Comparison of ENCODE assay signal across 1 cellular context in genomic region chr1:52033190-52034049, GRCh38.
TF ChIP-seq lines count a peak whose summit lies in the region.

A gene with protein sequence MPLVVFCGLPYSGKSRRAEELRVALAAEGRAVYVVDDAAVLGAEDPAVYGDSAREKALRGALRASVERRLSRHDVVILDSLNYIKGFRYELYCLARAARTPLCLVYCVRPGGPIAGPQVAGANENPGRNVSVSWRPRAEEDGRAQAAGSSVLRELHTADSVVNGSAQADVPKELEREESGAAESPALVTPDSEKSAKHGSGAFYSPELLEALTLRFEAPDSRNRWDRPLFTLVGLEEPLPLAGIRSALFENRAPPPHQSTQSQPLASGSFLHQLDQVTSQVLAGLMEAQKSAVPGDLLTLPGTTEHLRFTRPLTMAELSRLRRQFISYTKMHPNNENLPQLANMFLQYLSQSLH (minus strand): TSS chr1:52033810. CDS start chr1:52033761, 49 bp downstream.

TF ChIP-seq in H1, 55 proteins besides CTCF, POLR2A, EP300 and RAD21 (continued from another document):
- TF ChIP-seq ZNF274 (IDR thresholded peaks at IDR 0.05; ENCODE audit: borderline replicate concordance, extremely low read depth, low read length) (no peak), EGR1 (IDR thresholded peaks at IDR 0.05; ENCODE audit: borderline replicate concordance, low read depth, low read length) (no peak; the same call in 1 of the 2 replicates), CTBP2 (IDR thresholded peaks at IDR 0.05; ENCODE audit: borderline replicate concordance, insufficient read depth, insufficient read length, low read length) (no peak), CHD1 (IDR thresholded peaks at IDR 0.05; ENCODE audit: low read depth, low read length) (no peak), GTF2F1 (IDR thresholded peaks at IDR 0.05; ENCODE audit: borderline replicate concordance, low read depth, low read length) (no peak; the same call in 1 of the 2 replicates), SIN3A (conservative IDR thresholded peaks at IDR 0.05 in 1 of 2, IDR thresholded peaks at IDR 0.05 in 1 of 2; ENCODE audit: low read depth in 1 of 2, low read length in 2 of 2) (peak; percentile 90 to 91; a peak in 2 of 4 replicates), ASH2L (IDR thresholded peaks at IDR 0.05; ENCODE audit: low read length) (peak; percentile 91), CEBPB (IDR thresholded peaks at IDR 0.05; ENCODE audit: low read depth, low read length) (no peak), TCF12 (IDR thresholded peaks at IDR 0.05; ENCODE audit: low read depth, low read length) (no peak), SAP30 (IDR thresholded peaks at IDR 0.05; ENCODE audit: insufficient read depth, insufficient replicate concordance, low read length) (no peak), KDM4A (IDR thresholded peaks at IDR 0.05; ENCODE audit: low read depth, low read length, severe bottlenecking) (peak; percentile 90), EZH2 (IDR thresholded peaks at IDR 0.05; ENCODE audit: low read depth, low read length, severe bottlenecking) (no peak), FOSL1 (IDR thresholded peaks at IDR 0.05; ENCODE audit: insufficient read depth, low read depth, low read length) (no peak), SIRT6 (IDR thresholded peaks at IDR 0.05; ENCODE audit: low read length) (no peak), CBX5 (IDR thresholded peaks at IDR 0.05; ENCODE audit: low read depth, low read length) (no peak), POU5F1 (IDR thresholded peaks at IDR 0.05; ENCODE audit: low read depth, low read length) (no peak), RNF2 (IDR thresholded peaks at IDR 0.05; ENCODE audit: borderline replicate concordance, low read depth, low read length, missing control alignments, poor library complexity, severe bottlenecking) (no peak), HDAC2 (IDR thresholded peaks at IDR 0.05; ENCODE audit: borderline replicate concordance in 1 of 2, low read depth in 2 of 2, low read length in 2 of 2) (peak in 1 of 2 experiments; percentile 92; a peak in 2 of 4 replicates), PHF8 (conservative IDR thresholded peaks at IDR 0.05; ENCODE audit: low read depth, low read length) (peak; percentile 77), CBX8 (IDR thresholded peaks at IDR 0.05; ENCODE audit: borderline replicate concordance, low read depth, low read length) (no peak), JUND (IDR thresholded peaks at IDR 0.05; ENCODE audit: low read length) (no peak), HDAC6 (IDR thresholded peaks at IDR 0.05; ENCODE audit: low read depth, low read length) (no peak), RFX5 (IDR thresholded peaks at IDR 0.05; ENCODE audit: borderline replicate concordance, low read depth, low read length) (no peak), USF2 (IDR thresholded peaks at IDR 0.05; ENCODE audit: low read length) (no peak), RXRA (IDR thresholded peaks at IDR 0.05; ENCODE audit: insufficient read depth, low read depth, low read length) (no peak), SP2 (IDR thresholded peaks at IDR 0.05; ENCODE audit: low read length) (no peak), KDM5A (IDR thresholded peaks at IDR 0.05; ENCODE audit: low read length) (peak; percentile 63; the same call in 1 of the 2 replicates), SIX5 (IDR thresholded peaks at IDR 0.05; ENCODE audit: low read depth, low read length) (no peak), KDM1A (IDR thresholded peaks at IDR 0.05; ENCODE audit: borderline replicate concordance, low read length) (no peak), SP1 (IDR thresholded peaks at IDR 0.05; ENCODE audit: low read depth, low read length) (no peak), TBP (IDR thresholded peaks at IDR 0.05; ENCODE audit: low read depth, low read length) (peak; percentile 32; the same call in 1 of the 2 replicates), BRCA1 (IDR thresholded peaks at IDR 0.05; ENCODE audit: low read depth, low read length) (no peak), SP4 (IDR thresholded peaks at IDR 0.05; ENCODE audit: low read length) (no peak; the same call in 1 of the 2 replicates), SRF (IDR thresholded peaks at IDR 0.05; ENCODE audit: low read depth, low read length) (no peak), YY1 (IDR thresholded peaks at IDR 0.05; ENCODE audit: low read depth, low read length) (peak; percentile 87), TAF1 (IDR thresholded peaks at IDR 0.05; ENCODE audit: low read depth, low read length) (peak; percentile 41), TAF7 (optimal IDR thresholded peaks at IDR 0.05; ENCODE audit: borderline replicate concordance, low read depth, low read length) (no peak), GABPA (IDR thresholded peaks at IDR 0.05; ENCODE audit: borderline replicate concordance, insufficient read depth, low read length) (peak; percentile 88; the same call in 1 of the 2 replicates), NRF1 (IDR thresholded peaks at IDR 0.05; ENCODE audit: low read depth, low read length) (no peak), MAFK (IDR thresholded peaks at IDR 0.05; ENCODE audit: low read depth, low read length) (no peak), E2F6 (IDR thresholded peaks at IDR 0.05) (no peak), JUN (IDR thresholded peaks at IDR 0.05; ENCODE audit: low read depth, low read length) (no peak), NANOG (IDR thresholded peaks at IDR 0.05; ENCODE audit: insufficient read depth, low read depth, low read length, poor library complexity, severe bottlenecking) (no peak), POLR2AphosphoS5 (IDR thresholded peaks at IDR 0.05; ENCODE audit: low read depth, low read length) (peak; percentile 93), CREB1 (IDR thresholded peaks at IDR 0.05) (peak; percentile 82)
- TF ChIP-seq, protein P1, sequence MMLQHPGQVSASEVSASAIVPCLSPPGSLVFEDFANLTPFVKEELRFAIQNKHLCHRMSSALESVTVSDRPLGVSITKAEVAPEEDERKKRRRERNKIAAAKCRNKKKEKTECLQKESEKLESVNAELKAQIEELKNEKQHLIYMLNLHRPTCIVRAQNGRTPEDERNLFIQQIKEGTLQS (IDR thresholded peaks at IDR 0.05; ENCODE audit: insufficient read depth, low read depth, low read length) = no peak
- TF ChIP-seq, protein P2, sequence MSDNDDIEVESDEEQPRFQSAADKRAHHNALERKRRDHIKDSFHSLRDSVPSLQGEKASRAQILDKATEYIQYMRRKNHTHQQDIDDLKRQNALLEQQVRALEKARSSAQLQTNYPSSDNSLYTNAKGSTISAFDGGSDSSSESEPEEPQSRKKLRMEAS (IDR thresholded peaks at IDR 0.05) = peak; percentile 72
- TF ChIP-seq, protein P3, sequence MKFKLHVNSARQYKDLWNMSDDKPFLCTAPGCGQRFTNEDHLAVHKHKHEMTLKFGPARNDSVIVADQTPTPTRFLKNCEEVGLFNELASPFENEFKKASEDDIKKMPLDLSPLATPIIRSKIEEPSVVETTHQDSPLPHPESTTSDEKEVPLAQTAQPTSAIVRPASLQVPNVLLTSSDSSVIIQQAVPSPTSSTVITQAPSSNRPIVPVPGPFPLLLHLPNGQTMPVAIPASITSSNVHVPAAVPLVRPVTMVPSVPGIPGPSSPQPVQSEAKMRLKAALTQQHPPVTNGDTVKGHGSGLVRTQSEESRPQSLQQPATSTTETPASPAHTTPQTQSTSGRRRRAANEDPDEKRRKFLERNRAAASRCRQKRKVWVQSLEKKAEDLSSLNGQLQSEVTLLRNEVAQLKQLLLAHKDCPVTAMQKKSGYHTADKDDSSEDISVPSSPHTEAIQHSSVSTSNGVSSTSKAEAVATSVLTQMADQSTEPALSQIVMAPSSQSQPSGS (IDR thresholded peaks at IDR 0.05; ENCODE audit: low read length) = no peak
- TF ChIP-seq, protein P4, sequence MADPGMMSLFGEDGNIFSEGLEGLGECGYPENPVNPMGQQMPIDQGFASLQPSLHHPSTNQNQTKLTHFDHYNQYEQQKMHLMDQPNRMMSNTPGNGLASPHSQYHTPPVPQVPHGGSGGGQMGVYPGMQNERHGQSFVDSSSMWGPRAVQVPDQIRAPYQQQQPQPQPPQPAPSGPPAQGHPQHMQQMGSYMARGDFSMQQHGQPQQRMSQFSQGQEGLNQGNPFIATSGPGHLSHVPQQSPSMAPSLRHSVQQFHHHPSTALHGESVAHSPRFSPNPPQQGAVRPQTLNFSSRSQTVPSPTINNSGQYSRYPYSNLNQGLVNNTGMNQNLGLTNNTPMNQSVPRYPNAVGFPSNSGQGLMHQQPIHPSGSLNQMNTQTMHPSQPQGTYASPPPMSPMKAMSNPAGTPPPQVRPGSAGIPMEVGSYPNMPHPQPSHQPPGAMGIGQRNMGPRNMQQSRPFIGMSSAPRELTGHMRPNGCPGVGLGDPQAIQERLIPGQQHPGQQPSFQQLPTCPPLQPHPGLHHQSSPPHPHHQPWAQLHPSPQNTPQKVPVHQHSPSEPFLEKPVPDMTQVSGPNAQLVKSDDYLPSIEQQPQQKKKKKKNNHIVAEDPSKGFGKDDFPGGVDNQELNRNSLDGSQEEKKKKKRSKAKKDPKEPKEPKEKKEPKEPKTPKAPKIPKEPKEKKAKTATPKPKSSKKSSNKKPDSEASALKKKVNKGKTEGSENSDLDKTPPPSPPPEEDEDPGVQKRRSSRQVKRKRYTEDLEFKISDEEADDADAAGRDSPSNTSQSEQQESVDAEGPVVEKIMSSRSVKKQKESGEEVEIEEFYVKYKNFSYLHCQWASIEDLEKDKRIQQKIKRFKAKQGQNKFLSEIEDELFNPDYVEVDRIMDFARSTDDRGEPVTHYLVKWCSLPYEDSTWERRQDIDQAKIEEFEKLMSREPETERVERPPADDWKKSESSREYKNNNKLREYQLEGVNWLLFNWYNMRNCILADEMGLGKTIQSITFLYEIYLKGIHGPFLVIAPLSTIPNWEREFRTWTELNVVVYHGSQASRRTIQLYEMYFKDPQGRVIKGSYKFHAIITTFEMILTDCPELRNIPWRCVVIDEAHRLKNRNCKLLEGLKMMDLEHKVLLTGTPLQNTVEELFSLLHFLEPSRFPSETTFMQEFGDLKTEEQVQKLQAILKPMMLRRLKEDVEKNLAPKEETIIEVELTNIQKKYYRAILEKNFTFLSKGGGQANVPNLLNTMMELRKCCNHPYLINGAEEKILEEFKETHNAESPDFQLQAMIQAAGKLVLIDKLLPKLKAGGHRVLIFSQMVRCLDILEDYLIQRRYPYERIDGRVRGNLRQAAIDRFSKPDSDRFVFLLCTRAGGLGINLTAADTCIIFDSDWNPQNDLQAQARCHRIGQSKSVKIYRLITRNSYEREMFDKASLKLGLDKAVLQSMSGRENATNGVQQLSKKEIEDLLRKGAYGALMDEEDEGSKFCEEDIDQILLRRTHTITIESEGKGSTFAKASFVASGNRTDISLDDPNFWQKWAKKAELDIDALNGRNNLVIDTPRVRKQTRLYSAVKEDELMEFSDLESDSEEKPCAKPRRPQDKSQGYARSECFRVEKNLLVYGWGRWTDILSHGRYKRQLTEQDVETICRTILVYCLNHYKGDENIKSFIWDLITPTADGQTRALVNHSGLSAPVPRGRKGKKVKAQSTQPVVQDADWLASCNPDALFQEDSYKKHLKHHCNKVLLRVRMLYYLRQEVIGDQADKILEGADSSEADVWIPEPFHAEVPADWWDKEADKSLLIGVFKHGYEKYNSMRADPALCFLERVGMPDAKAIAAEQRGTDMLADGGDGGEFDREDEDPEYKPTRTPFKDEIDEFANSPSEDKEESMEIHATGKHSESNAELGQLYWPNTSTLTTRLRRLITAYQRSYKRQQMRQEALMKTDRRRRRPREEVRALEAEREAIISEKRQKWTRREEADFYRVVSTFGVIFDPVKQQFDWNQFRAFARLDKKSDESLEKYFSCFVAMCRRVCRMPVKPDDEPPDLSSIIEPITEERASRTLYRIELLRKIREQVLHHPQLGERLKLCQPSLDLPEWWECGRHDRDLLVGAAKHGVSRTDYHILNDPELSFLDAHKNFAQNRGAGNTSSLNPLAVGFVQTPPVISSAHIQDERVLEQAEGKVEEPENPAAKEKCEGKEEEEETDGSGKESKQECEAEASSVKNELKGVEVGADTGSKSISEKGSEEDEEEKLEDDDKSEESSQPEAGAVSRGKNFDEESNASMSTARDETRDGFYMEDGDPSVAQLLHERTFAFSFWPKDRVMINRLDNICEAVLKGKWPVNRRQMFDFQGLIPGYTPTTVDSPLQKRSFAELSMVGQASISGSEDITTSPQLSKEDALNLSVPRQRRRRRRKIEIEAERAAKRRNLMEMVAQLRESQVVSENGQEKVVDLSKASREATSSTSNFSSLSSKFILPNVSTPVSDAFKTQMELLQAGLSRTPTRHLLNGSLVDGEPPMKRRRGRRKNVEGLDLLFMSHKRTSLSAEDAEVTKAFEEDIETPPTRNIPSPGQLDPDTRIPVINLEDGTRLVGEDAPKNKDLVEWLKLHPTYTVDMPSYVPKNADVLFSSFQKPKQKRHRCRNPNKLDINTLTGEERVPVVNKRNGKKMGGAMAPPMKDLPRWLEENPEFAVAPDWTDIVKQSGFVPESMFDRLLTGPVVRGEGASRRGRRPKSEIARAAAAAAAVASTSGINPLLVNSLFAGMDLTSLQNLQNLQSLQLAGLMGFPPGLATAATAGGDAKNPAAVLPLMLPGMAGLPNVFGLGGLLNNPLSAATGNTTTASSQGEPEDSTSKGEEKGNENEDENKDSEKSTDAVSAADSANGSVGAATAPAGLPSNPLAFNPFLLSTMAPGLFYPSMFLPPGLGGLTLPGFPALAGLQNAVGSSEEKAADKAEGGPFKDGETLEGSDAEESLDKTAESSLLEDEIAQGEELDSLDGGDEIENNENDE (IDR thresholded peaks at IDR 0.05; ENCODE audit: insufficient replicate concordance, low read length) = no peak
